8 cellular contexts compared by ENCODE assay signal in the genomic region with DNA sequence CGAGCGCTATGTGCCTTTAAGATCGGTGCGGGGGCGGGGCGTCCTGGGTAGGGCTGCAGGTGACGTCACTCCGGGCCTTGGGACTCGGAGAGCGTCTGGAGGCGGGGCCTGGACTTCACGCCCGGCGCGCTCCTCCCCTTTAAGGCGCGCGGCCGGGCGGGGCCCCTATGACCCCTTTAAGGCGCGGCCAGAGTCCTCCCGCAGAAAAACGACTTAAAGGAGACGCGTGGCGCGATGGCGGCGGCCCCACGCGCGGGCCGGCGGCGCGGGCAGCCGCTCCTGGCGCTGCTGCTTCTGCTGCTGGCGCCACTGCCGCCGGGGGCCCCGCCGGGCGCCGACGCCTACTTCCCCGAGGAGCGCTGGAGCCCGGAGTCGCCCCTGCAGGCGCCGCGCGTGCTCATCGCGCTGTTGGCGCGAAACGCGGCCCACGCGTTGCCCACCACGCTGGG. TPM values are rescaled to one million over a fixed set of nuclear protein-coding genes. Genes with fewer than 3 reads are reported as not detected.
DNase-seq lines count a peak whose midpoint lies in the region; ATAC-seq and TF ChIP-seq lines count a peak whose summit lies in the region.

Gene COLGALT1, plus strand, starts transcription at position 170 of the 449 bp plus-strand sequence. Its CDS starts 65 bp downstream, at position 235.

- no peaks in the 10 kb centered on the region; the same call in 1 of the 2 replicates for H3K4me1 ChIP-seq in HEK293 (ENCODE audit: control insufficient read depth, insufficient read depth, low read length)
- peaks cover 14% of the 10 kb centered on the region for H3K4me1 ChIP-seq in foreskin keratinocyte
- peaks cover 10% of the 10 kb centered on the region for H3K4me1 ChIP-seq in neuron (ENCODE audit: insufficient read depth, low read length)

- H3K4me3 ChIP-seq in HEK293 (ENCODE audit: low read depth, low read length) (peak within 1 kb of the TSS; percentile 88), neuron (ENCODE audit: low read length) (peak within 1 kb of the TSS; percentile 59)

- H3K27ac ChIP-seq in HEK293 (ENCODE audit: extremely low read depth, low read depth, low read length), result peak within 1 kb of the TSS; percentile 56; the same call in 1 of the 2 replicates
- peak within 1 kb of the TSS; percentile 62 for H3K27ac ChIP-seq in foreskin keratinocyte

- H2AFZ ChIP-seq in neuron (ENCODE audit: low read depth, low read length), result peak within 1 kb of the TSS; percentile 90

- H3K9me3 ChIP-seq in HEK293 (ENCODE audit: control insufficient read depth, insufficient read depth, low read depth, low read length) (no peaks in the 10 kb centered on the region), neuron (ENCODE audit: low read length) (no peaks in the 10 kb centered on the region)

- in situ Hi-C loops in SK-MEL-5 (cut with HindIII; ENCODE audit: low pct_unique_long_range_greater_than_20kb, low sequenced_read_pairs), result no loop called here

- POLR2A ChIA-PET in HEK293 (lab: Yijun Ruan, JAX), result no interaction called here

- TF ChIP-seq CTCF in HEK293 (tag by site-specific recombination; IDR thresholded peaks at IDR 0.05), result no peak
- no peak for TF ChIP-seq CTCF in foreskin keratinocyte (conservative IDR thresholded peaks at IDR 0.05)

- ATAC-seq in foreskin keratinocyte, result peak; percentile 89

- peaks cover 16 to 20% of the 10 kb centered on the region in 2 experiments for H3K36me3 ChIP-seq in HEK293 (ENCODE audit: control insufficient read depth in 2 of 2, insufficient read depth in 1 of 2, low read length in 2 of 2)
- peaks cover 21% of the 10 kb centered on the region for H3K36me3 ChIP-seq in neuron (ENCODE audit: insufficient read depth, low read length)

- H3K27me3 ChIP-seq in foreskin keratinocyte (no peaks in the 10 kb centered on the region), neuron (ENCODE audit: insufficient read depth, low read length) (no peaks in the 10 kb centered on the region)

- CTCF ChIA-PET in HEK293 (lab: Yijun Ruan, JAX), result interaction anchor here (0.6 to 1.7 kb wide), 3 partner anchors 18 to 1619 kb away, joined by 3 to 8 read pairs (median 3); no protein-coding TSS in a partner anchor

- DNase-seq in ELR (ENCODE audit: low read depth) (peak; percentile 99), NAMALWA (ENCODE audit: low spot score) (peak; percentile 99), SK-MEL-5 (ENCODE audit: low read depth, low spot score) (peak; percentile 95), foreskin keratinocyte (peak; percentile 70 to 82), stromal cell of bone marrow (ENCODE audit: low read depth) (peak; percentile 94)
- DNase-seq in activated naive CD4-positive, alpha-beta T cell (lab: John Stamatoyannopoulos, UW), result peak; percentile 85 to 98 (median 92)

TF ChIP-seq in HEK293, 187 proteins besides CTCF, POLR2A, EP300 and RAD21 (continues in another document):
- TF ChIP-seq ZNF398 (tag by site-specific recombination; IDR thresholded peaks at IDR 0.05) (no peak), ZBTB10 (tag by site-specific recombination; IDR thresholded peaks at IDR 0.05) (no peak), SP2 (tag by site-specific recombination; IDR thresholded peaks at IDR 0.05) (peak; percentile 69), IKZF3 (tag by site-specific recombination; IDR thresholded peaks at IDR 0.05) (no peak), ZNF610 (tag by site-specific recombination; IDR thresholded peaks at IDR 0.05; ENCODE audit: borderline replicate concordance) (peak; percentile 57; the same call in 1 of the 2 replicates), ZNF660 (tag by site-specific recombination; IDR thresholded peaks at IDR 0.05) (0 out of 2 replicates have a peak, but pooled peaks have one; percentile 31), ZNF629 (tag by site-specific recombination; IDR thresholded peaks at IDR 0.05) (peak; percentile 93), ZNF677 (tag by site-specific recombination; IDR thresholded peaks at IDR 0.05) (0 out of 2 replicates have a peak, but pooled peaks have one; percentile 47), KLF1 (tag by site-specific recombination; IDR thresholded peaks at IDR 0.05) (peak; percentile 64), ZNF692 (tag by site-specific recombination; IDR thresholded peaks at IDR 0.05) (peak; percentile 84; the same call in 1 of the 2 replicates), KLF8 (tag by site-specific recombination; IDR thresholded peaks at IDR 0.05) (peak; percentile 79), KLF9 (tag by site-specific recombination; IDR thresholded peaks at IDR 0.05; ENCODE audit: low read depth) (peak; percentile 56; the same call in 1 of the 2 replicates), KLF10 (tag by site-specific recombination; IDR thresholded peaks at IDR 0.05) (peak; percentile 70), KLF16 (tag by site-specific recombination; IDR thresholded peaks at IDR 0.05) (peak; percentile 44; the same call in 1 of the 2 replicates), YY1 (tag by site-specific recombination; IDR thresholded peaks at IDR 0.05) (0 out of 2 replicates have a peak, but pooled peaks have one; percentile 17), ZNF544 (tag by site-specific recombination; IDR thresholded peaks at IDR 0.05) (no peak)
- TF ChIP-seq, protein P1, sequence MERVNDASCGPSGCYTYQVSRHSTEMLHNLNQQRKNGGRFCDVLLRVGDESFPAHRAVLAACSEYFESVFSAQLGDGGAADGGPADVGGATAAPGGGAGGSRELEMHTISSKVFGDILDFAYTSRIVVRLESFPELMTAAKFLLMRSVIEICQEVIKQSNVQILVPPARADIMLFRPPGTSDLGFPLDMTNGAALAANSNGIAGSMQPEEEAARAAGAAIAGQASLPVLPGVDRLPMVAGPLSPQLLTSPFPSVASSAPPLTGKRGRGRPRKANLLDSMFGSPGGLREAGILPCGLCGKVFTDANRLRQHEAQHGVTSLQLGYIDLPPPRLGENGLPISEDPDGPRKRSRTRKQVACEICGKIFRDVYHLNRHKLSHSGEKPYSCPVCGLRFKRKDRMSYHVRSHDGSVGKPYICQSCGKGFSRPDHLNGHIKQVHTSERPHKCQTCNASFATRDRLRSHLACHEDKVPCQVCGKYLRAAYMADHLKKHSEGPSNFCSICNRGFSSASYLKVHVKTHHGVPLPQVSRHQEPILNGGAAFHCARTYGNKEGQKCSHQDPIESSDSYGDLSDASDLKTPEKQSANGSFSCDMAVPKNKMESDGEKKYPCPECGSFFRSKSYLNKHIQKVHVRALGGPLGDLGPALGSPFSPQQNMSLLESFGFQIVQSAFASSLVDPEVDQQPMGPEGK (tag by site-specific recombination; IDR thresholded peaks at IDR 0.05), result peak; percentile 29; the same call in 1 of the 2 replicates

RNA-seq across cellular contexts. Expression of gene COLGALT1, which starts in this region (rescaled TPM):
- total RNA-seq in SK-MEL-5 (2014; rRNA removed; shearing (Covaris generic)), result 85.1 and 86.6 TPM in 2 replicates
- 230 and 279 TPM in 2 replicates for polyA plus RNA-seq in SK-MEL-5 (2015; cell fraction: cytosol; rRNA removed)
- polyA plus RNA-seq in SK-MEL-5 (2015; cell fraction: nucleus; rRNA removed), result 106 and 124 TPM in 2 replicates
- 91.1 and 94.4 TPM in 2 replicates for total RNA-seq in foreskin keratinocyte
- 72.9 and 73.1 TPM in 2 replicates for polyA plus RNA-seq in foreskin keratinocyte

Comparison
In these comparisons a context has a peak if more than half of its experiments do, and no peak if none do; other contexts are left out.
1. Peak in every context shown above with its lines: DNase-seq, ATAC-seq, H3K4me3 ChIP-seq and H3K27ac ChIP-seq.